Comparison of ENCODE assay signal across 16 cellular contexts in the genomic region with DNA sequence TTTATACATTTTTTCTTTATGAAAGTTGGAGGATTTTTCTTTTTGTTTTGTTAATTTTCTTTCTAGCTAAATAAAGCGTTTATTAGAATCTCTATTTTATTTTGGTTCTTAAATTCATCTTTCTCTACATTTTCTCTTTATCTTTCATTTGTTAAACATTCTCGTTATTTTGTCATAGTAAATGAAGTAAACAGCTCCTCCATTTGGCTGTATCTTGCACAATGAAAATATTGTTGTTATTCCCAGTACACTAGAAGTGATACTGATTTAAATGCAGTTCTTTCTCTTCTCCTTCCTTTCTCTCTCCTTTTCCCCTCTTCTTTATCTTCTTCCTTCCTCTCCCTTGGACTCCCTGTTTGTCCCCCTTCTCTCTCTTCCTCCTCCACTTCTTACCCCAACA.
A peak's percentile ranks its signal among the peaks of the same experiment; 100 is the strongest.
DNase-seq lines count a peak whose midpoint lies in the region; ATAC-seq and TF ChIP-seq lines count a peak whose summit lies in the region.
"Had no signal": no experiment of that assay in that cellular context is flagged by ENCODE, and none has a peak within 500 bp of the region (broad histone marks: within the 10 kb centered on the region; RNA-seq: fewer than 3 reads in every experiment).

No MANE protein-coding gene starts in this region.

- H3K27ac ChIP-seq in GM23248: peak overlapping the region; percentile 20; the same call in 1 of the 2 replicates
- no peak overlapping the region for H3K27ac ChIP-seq in right lobe of liver

- no peak for ATAC-seq in naive thymus-derived CD8-positive, alpha-beta T cell
- ATAC-seq in right lobe of liver: no peak
- ATAC-seq: GM12878, HepG2 had no signal

- peaks cover 5% of the 10 kb centered on the region; the same call in 1 of the 2 replicates for H3K36me3 ChIP-seq in GM23248 (ENCODE audit: low read depth)
- no peaks in the 10 kb centered on the region for H3K36me3 ChIP-seq in right lobe of liver
- H3K36me3 ChIP-seq: HAP-1 had no signal

- no peak for DNase-seq in GM23248
- DNase-seq in HFFc6: no peak
- peak; percentile 29 for DNase-seq in globus pallidus (ENCODE audit: low spot score)
- DNase-seq in superior temporal gyrus (ENCODE audit: extremely low spot score): peak; percentile 62
- DNase-seq in naive thymus-derived CD8-positive, alpha-beta T cell: no peak
- DNase-seq in HuH-7 (ENCODE audit: low spot score): no peak
- DNase-seq in right lobe of liver: no peak
- DNase-seq: C1 segment of cervical spinal cord; Calu3; CD4-positive, alpha-beta T cell; DMS 273 treated with DMSO at 0.1 percent for 48 hours; GOT3 had no signal

- no peaks in the 10 kb centered on the region for H3K27me3 Mint-ChIP-seq in HFFc6 (ENCODE audit: insufficient read depth)
- H3K27me3 Mint-ChIP-seq in naive thymus-derived CD8-positive, alpha-beta T cell: no peaks in the 10 kb centered on the region
- H3K27me3 Mint-ChIP-seq: B cell; CD4-positive, alpha-beta T cell had no signal

- TF ChIP-seq CTCF in HFFc6 (IDR thresholded peaks at IDR 0.05): no peak
- no peak for TF ChIP-seq CTCF in right lobe of liver (IDR thresholded peaks at IDR 0.05)

- H3F3A ChIP-seq in GM23248 (ENCODE audit: insufficient read depth): no peaks in the 10 kb centered on the region

- H2AFZ ChIP-seq in GM23248: no peak overlapping the region

- intact Hi-C loops in right lobe of liver (cut with DNase I): no loop called here

- peaks cover 13% of the 10 kb centered on the region for H3K36me3 Mint-ChIP-seq in HFFc6 (ENCODE audit: low read depth)
- peaks cover 5 to 23% (median 19%) of the 10 kb centered on the region in 3 donors for H3K36me3 Mint-ChIP-seq in naive thymus-derived CD8-positive, alpha-beta T cell

- H3K27me3 ChIP-seq in GM23248 (replicated peaks; ENCODE audit: insufficient read depth) (no peaks in the 10 kb centered on the region), right lobe of liver (no peaks in the 10 kb centered on the region)

- H3K27ac Mint-ChIP-seq in HFFc6: 0 out of 2 replicates have a peak overlapping the region, but pooled peaks have one; percentile 24
- peak overlapping the region in 1 of 10 donors; percentile 38 for H3K27ac Mint-ChIP-seq in naive thymus-derived CD8-positive, alpha-beta T cell
- H3K27ac Mint-ChIP-seq: B cell; CD4-positive, alpha-beta T cell had no signal

- no peak overlapping the region for H3K4me3 Mint-ChIP-seq in HFFc6
- H3K4me3 Mint-ChIP-seq in naive thymus-derived CD8-positive, alpha-beta T cell: no peak overlapping the region
- H3K4me3 Mint-ChIP-seq: B cell; CD4-positive, alpha-beta T cell had no signal

- H3K9me3 ChIP-seq in GM23248 (ENCODE audit: low read depth) (no peaks in the 10 kb centered on the region), right lobe of liver (no peaks in the 10 kb centered on the region)
- H3K9me3 ChIP-seq: HAP-1 had no signal

- no peaks in the 10 kb centered on the region for H3K9me2 ChIP-seq in GM23248 (ENCODE audit: insufficient read depth)

- H3K4me1 ChIP-seq in GM23248 (ENCODE audit: insufficient read depth): peaks cover 8% of the 10 kb centered on the region; the same call in 1 of the 2 replicates
- H3K4me1 ChIP-seq in right lobe of liver: no peaks in the 10 kb centered on the region

- in situ Hi-C loops in GM23248 (cut with MboI): no loop called here

- H3K4me2 ChIP-seq in GM23248 (ENCODE audit: unreplicated experiment): no peak overlapping the region

- no peak for TF ChIP-seq POLR2A in right lobe of liver (IDR thresholded peaks at IDR 0.05)

- no peaks in the 10 kb centered on the region for H4K20me1 ChIP-seq in GM23248 (ENCODE audit: insufficient read depth)

- H3K4me3 ChIP-seq in GM23248 (no peak overlapping the region), right lobe of liver (no peak overlapping the region)
- H3K4me3 ChIP-seq: GM12878, HAP-1 had no signal

- POLR2A ChIA-PET in naive thymus-derived CD8-positive, alpha-beta T cell (lab: Charles Lee): no interaction called here

- whole genome bisulfite sequencing in GM23248 (ENCODE audit: low coverage in 1 of 2, low lambda C conversion rate in 2 of 2, missing lambda C conversion rate in 2 of 2), 2 experiments: 97 to 98% methylated on average over 2 of the region's 2 CpGs
- 80% methylated on average over 2 of the region's 2 CpGs for WGBS in right lobe of liver (ENCODE audit: insufficient coverage, low coverage, low lambda C conversion rate, missing lambda C conversion rate)

- 0 out of 2 replicates have a peak, but pooled peaks cover 3% of the 10 kb centered on the region for H3K9me3 Mint-ChIP-seq in HFFc6
- peaks cover 0 to 9% (median 0%) of the 10 kb centered on the region in 9 donors for H3K9me3 Mint-ChIP-seq in naive thymus-derived CD8-positive, alpha-beta T cell
- H3K9me3 Mint-ChIP-seq: CD4-positive, alpha-beta T cell had no signal

- H3K9ac ChIP-seq in GM23248: no peak overlapping the region

- H3K79me2 ChIP-seq in GM23248 (ENCODE audit: insufficient read depth): no peaks in the 10 kb centered on the region

- H3K4me1 Mint-ChIP-seq in HFFc6 (ENCODE audit: low read depth): no peaks in the 10 kb centered on the region
- peaks cover 0 to 4% (median 0%) of the 10 kb centered on the region in 4 donors for H3K4me1 Mint-ChIP-seq in naive thymus-derived CD8-positive, alpha-beta T cell
- H3K4me1 Mint-ChIP-seq: B cell had no signal

Comparison
In these comparisons a context has a peak if more than half of its experiments do, and no peak if none do; other contexts are left out.
1. DNase-seq: peak in globus pallidus (single experiment) and superior temporal gyrus (single experiment); none in GM23248 (single experiment), HFFc6 (single experiment), naive thymus-derived CD8-positive, alpha-beta T cell (0 of 10), HuH-7 (single experiment) and right lobe of liver (0 of 3).